Comparison of ENCODE assay signal across 8 cellular contexts in the genomic region with DNA sequence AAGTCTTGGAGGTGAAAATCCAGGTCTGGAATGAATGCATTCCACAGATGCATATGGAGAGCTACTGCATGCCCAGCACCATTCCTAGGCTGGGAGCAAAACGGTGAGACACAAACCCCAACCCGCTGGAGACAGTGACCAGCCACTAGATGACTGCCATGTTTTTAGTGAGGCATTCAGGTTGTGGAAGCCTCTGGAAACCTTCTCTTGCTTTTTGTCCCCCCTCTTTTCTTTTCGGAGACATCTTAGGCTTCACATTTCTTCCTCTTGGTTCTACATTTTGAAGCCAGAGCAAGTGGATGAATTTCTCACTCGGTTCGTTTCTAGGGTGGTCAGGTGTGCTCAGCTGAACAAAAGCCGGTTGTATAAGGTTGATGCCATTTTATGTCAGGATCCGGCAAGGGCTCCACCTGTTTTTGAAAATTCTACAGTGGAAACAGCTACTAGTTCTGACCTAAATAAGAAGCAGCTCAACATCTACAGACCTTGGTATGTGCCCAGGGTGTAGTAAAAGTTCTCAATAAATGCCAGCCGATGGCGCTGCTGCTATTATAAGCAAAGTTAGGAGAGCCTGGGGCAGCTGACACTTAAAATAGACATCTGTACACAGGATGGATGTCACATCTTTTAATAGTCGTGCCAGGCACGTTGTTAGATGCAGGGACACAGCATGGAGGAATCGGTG. TPM values are rescaled to one million over a fixed set of nuclear protein-coding genes. Genes with fewer than 3 reads are reported as not detected.
DNase-seq lines count a peak whose midpoint lies in the region; ATAC-seq and TF ChIP-seq lines count a peak whose summit lies in the region.

No MANE protein-coding gene starts in this region.

- TF ChIP-seq CTCF in A673 (conservative IDR thresholded peaks at IDR 0.05; ENCODE audit: low read depth, low read length), result peak; percentile 66
- TF ChIP-seq CTCF in GM10248 (IDR thresholded peaks at IDR 0.05; ENCODE audit: control extremely low read depth, extremely low read depth, low read depth, missing control alignments), result peak; percentile 13
- TF ChIP-seq CTCF in adrenal gland (IDR thresholded peaks at IDR 0.05), result no peak

- BruUV-seq in A673 (replicated peaks; lab: Mats Ljungman, UMichigan), result no TSS peak

- intact Hi-C loops in A673 (cut with micrococcal nuclease; ENCODE audit: unreplicated experiment) (loop anchor here (5.0 to 10.0 kb wide), 2 partner anchors 200 to 613 kb away; no protein-coding TSS in a partner anchor), adrenal gland (cut with DNase I) (no loop called here)

- H3K4me1 ChIP-seq in A673 (ENCODE audit: insufficient read depth, low read length, poor library complexity, severe bottlenecking) (peaks cover 19% of the 10 kb centered on the region), adrenal gland (replicated peaks in 1 of 2) (peaks cover 6 to 49% of the 10 kb centered on the region in 2 donors)

- TF ChIP-seq POLR2A in adrenal gland (IDR thresholded peaks at IDR 0.05), result no peak

- H3K9me3 ChIP-seq in A673 (ENCODE audit: low read depth, low read length, poor library complexity, severe bottlenecking), result no peaks in the 10 kb centered on the region
- H3K9me3 ChIP-seq in adrenal gland (replicated peaks in 1 of 3), result no peaks in the 10 kb centered on the region

- H3K4me3 ChIP-seq in A673 (ENCODE audit: low read depth, low read length, poor library complexity, severe bottlenecking) (peak overlapping the region; percentile 63), adrenal gland (peak overlapping the region in 3 of 4 donors; percentile 23 to 52 (median 34)), iPS-11a (ENCODE audit: low read depth, low read length) (peak overlapping the region; percentile 80), skin epidermis (peak overlapping the region; percentile 45 to 59 (median 49))

- H3K27me3 ChIP-seq in A673 (replicated peaks; ENCODE audit: insufficient read depth, low read depth, low read length, poor library complexity), result no peaks in the 10 kb centered on the region
- H3K27me3 ChIP-seq in adrenal gland, result no peaks in the 10 kb centered on the region

- H3K27ac ChIP-seq in A673 (ENCODE audit: low read depth, low read length, poor library complexity, severe bottlenecking), result peak overlapping the region; percentile 74
- H3K27ac ChIP-seq in adrenal gland, result peak overlapping the region; percentile 65 to 85 (median 79)
- H3K27ac ChIP-seq in skin epidermis, result peak overlapping the region in 19 of 21 experiments; percentile 5 to 82 (median 69)

- CTCF ChIA-PET in A673 (lab: Charles Lee) (interaction anchor here (0.6 kb wide), 1 partner anchor 254 kb away, joined by 11 read pairs; no protein-coding TSS in a partner anchor), GM10248 (lab: Yijun Ruan, JAX) (interaction anchor here (0.6 to 3.7 kb wide), 25 partner anchors 9 to 610 kb away, joined by 3 to 20 read pairs (median 4); a partner anchor contains a TSS)

- 45 to 62% (median 50%) methylated on average over 12 of the region's 12 CpGs for WGBS in adrenal gland, 4 donors

- POLR2A ChIA-PET in A673 (lab: Charles Lee; ENCODE audit: low non-redundant PET), result no interaction called here
- POLR2A ChIA-PET in GM10248 (lab: Yijun Ruan, JAX), result interaction anchor here (0.6 kb wide), 1 partner anchor 341 kb away, joined by 3 read pairs; no protein-coding TSS in a partner anchor

- peak; percentile 83 for DNase-seq in A673 (ENCODE audit: low spot score)
- no peak for DNase-seq in GM10248 (ENCODE audit: extremely low spot score)
- peak; percentile 75 to 93 for DNase-seq in NCI-H524 (lab: John Stamatoyannopoulos, UW)
- peak in 4 of 7 donors; percentile 24 to 68 (median 42) for DNase-seq in adrenal gland

- H3K36me3 ChIP-seq in A673 (ENCODE audit: insufficient read depth, low read length, poor library complexity, severe bottlenecking) (no peaks in the 10 kb centered on the region), adrenal gland (replicated peaks in 1 of 2) (no peaks in the 10 kb centered on the region)

- ATAC-seq in GM21526 (IDR thresholded peaks at IDR 0.05; ENCODE audit: low FRiP score, unreplicated experiment) (no peak), GM21423 (IDR thresholded peaks at IDR 0.05; ENCODE audit: unreplicated experiment) (no peak)

RNA-seq across cellular contexts. Expression of a gene that starts 1.8 kb away (rescaled TPM):
- total RNA-seq in A673 (2021), result 13.5 and 16.0 TPM in 2 replicates
- total RNA-seq in adrenal gland, result 10 to 100 TPM in 6 of 8 donors, 1 to 10 TPM in 2; 7.4 to 23.1 (median 14.1) TPM
- 10 to 100 TPM in 2 of 3 donors, 1 to 10 TPM in 1; 7.8 to 28.2 (median 27.6) TPM for polyA plus RNA-seq in adrenal gland

RNA-seq across cellular contexts. Expression of a gene that starts 12.7 kb away (rescaled TPM):
- 27.4 and 29.1 TPM in 2 replicates for total RNA-seq in A673 (2021)
- 10 to 100 TPM; 10.1 to 33.1 (median 16.4) TPM for total RNA-seq in adrenal gland
- 10 to 100 TPM; 15.4 to 54.4 (median 38.5) TPM for polyA plus RNA-seq in adrenal gland

RNA-seq across cellular contexts. Expression of a gene that starts 45.0 kb away (rescaled TPM):
- total RNA-seq in A673 (2021), result 46.6 and 48.2 TPM in 2 replicates
- total RNA-seq in adrenal gland, result 10 to 100 TPM; 38.3 to 76.0 (median 41.5) TPM
- 10 to 100 TPM; 39.2 to 92.6 (median 86.6) TPM for polyA plus RNA-seq in adrenal gland

RNA-seq across cellular contexts. Expression of a gene that starts 45.0 kb away (rescaled TPM):
- 21.7 and 22.1 TPM in 2 replicates for total RNA-seq in A673 (2021)
- total RNA-seq in adrenal gland, result 10 to 100 TPM; 12.0 to 74.3 (median 27.4) TPM
- 10 to 100 TPM in 1 of 3 donors, 1 to 10 TPM in 2; 5.1 to 12.1 (median 8.3) TPM for polyA plus RNA-seq in adrenal gland

Comparison
In these comparisons a context has a peak if more than half of its experiments do, and no peak if none do; other contexts are left out.
1. CTCF ChIP-seq: peak in A673 (single experiment) and GM10248 (single experiment); none in adrenal gland (0 of 6).
2. Peak in every context shown above with its lines, with median percentiles within 50 percentile points of each other: H3K27ac ChIP-seq and H3K4me3 ChIP-seq.